ENCODE assay signal across 26 cellular contexts in genomic region chr12:63007726-63008125, GRCh38.
"Had no signal": no experiment of that assay in that cellular context is flagged by ENCODE, and none has a peak within 500 bp of the region (broad histone marks: within the 10 kb centered on the region; RNA-seq: fewer than 3 reads in every experiment).

No MANE protein-coding gene starts in this region.

- H3K4me3 Mint-ChIP-seq: naive thymus-derived CD4-positive, alpha-beta T cell; natural killer cell; nephron; neural progenitor cell; stimulated activated effector memory CD8-positive, alpha-beta T cell treated with anti-CD3 and anti-CD28 coated beads, Interleukin-12 subunit alpha, Interleukin-12 subunit beta, amount 100 ng/mL, for 72 hours; stimulated activated naive B cell treated with anti-CD40 and anti-IgM and Interleukin-4, amounts not matched to agents 10 μg/mL and 1 μg/mL and 100 μg/mL, for 72 hours; stimulated activated naive CD8-positive, alpha-beta T cell treated with anti-CD3 and anti-CD28 coated beads, Interleukin-15, Interleukin-2, amounts not matched to agents 100 ng/mL and 50 ng/mL, for 24 hours had no signal

- H3K4me1 ChIP-seq: neural progenitor cell, pancreas, prostate gland, right lobe of liver, sigmoid colon, stomach, tibial artery, transverse colon, upper lobe of left lung, vagina had no signal

- H3K9me3 ChIP-seq: pancreas, prostate gland, right lobe of liver, sigmoid colon, stomach, thoracic aorta, tibial artery, transverse colon, upper lobe of left lung, vagina had no signal

- H3K27me3 ChIP-seq: neural progenitor cell, pancreas, right lobe of liver, sigmoid colon, stomach, tibial artery, transverse colon, upper lobe of left lung, vagina had no signal

- DNase-seq: naive thymus-derived CD4-positive, alpha-beta T cell; natural killer cell; occipital lobe; pancreas; retina; right cardiac atrium; right lobe of liver; sigmoid colon; small intestine; stimulated activated CD4-positive, alpha-beta T cell treated with anti-CD3 and anti-CD28 coated beads, Interleukin-15, amount 100 ng/mL, for 24 hours; stimulated activated CD4-positive, alpha-beta T cell treated with anti-CD3 and anti-CD28 coated beads, Interleukin-2, amount 100 ng/mL, for 24 hours; stimulated activated CD4-positive, alpha-beta T cell treated with anti-CD3 and anti-CD28 coated beads, Interleukin-2, amount 100 ng/mL, for 48 hours; stimulated activated CD4-positive, alpha-beta T cell treated with anti-CD3 and anti-CD28 coated beads, Interleukin-4, amount 100 ng/mL, for 24 hours; stimulated activated naive B cell treated with anti-CD40 and anti-IgM and Interleukin-4, amounts not matched to agents 10 μg/mL and 1 μg/mL and 100 μg/mL, for 72 hours; stimulated activated naive CD4-positive, alpha-beta T cell treated with Interleukin-2 at 50 U/mL for 16 hours; stomach; tibial artery; transverse colon; upper lobe of left lung had no signal

- H3K4me1 Mint-ChIP-seq: naive thymus-derived CD4-positive, alpha-beta T cell; natural killer cell; stimulated activated effector memory CD8-positive, alpha-beta T cell treated with anti-CD3 and anti-CD28 coated beads, Interleukin-12 subunit alpha, Interleukin-12 subunit beta, amount 100 ng/mL, for 72 hours; stimulated activated naive B cell treated with anti-CD40 and anti-IgM and Interleukin-4, amounts not matched to agents 10 μg/mL and 1 μg/mL and 100 μg/mL, for 72 hours had no signal

- H3K36me3 ChIP-seq: neural progenitor cell, pancreas, prostate gland, right lobe of liver, sigmoid colon, stomach, thoracic aorta, tibial artery, transverse colon, upper lobe of left lung, vagina had no signal

- H3K36me3 Mint-ChIP-seq: naive thymus-derived CD4-positive, alpha-beta T cell; natural killer cell; neural progenitor cell; stimulated activated effector memory CD8-positive, alpha-beta T cell treated with anti-CD3 and anti-CD28 coated beads, Interleukin-12 subunit alpha, Interleukin-12 subunit beta, amount 100 ng/mL, for 72 hours; stimulated activated naive B cell treated with anti-CD40 and anti-IgM and Interleukin-4, amounts not matched to agents 10 μg/mL and 1 μg/mL and 100 μg/mL, for 72 hours had no signal

- ATAC-seq: naive thymus-derived CD4-positive, alpha-beta T cell; natural killer cell; pancreas; right cardiac atrium; right lobe of liver; stimulated activated effector memory CD8-positive, alpha-beta T cell treated with anti-CD3 and anti-CD28 coated beads, Interleukin-12 subunit alpha, Interleukin-12 subunit beta, amount 100 ng/mL, for 72 hours; stimulated activated naive B cell treated with anti-CD40 and anti-IgM and Interleukin-4, amounts not matched to agents 10 μg/mL and 1 μg/mL and 100 μg/mL, for 72 hours had no signal

- H3K4me3 ChIP-seq: neural progenitor cell, pancreas, prostate gland, right lobe of liver, sigmoid colon, stomach, thoracic aorta, tibial artery, transverse colon, upper lobe of left lung, vagina had no signal

- H3K9me3 Mint-ChIP-seq: neural progenitor cell; stimulated activated effector memory CD8-positive, alpha-beta T cell treated with anti-CD3 and anti-CD28 coated beads, Interleukin-12 subunit alpha, Interleukin-12 subunit beta, amount 100 ng/mL, for 72 hours; stimulated activated naive CD8-positive, alpha-beta T cell treated with anti-CD3 and anti-CD28 coated beads, Interleukin-15, Interleukin-2, amounts not matched to agents 100 ng/mL and 50 ng/mL, for 24 hours had no signal

- H3K27ac ChIP-seq: neural progenitor cell, pancreas, prostate gland, right lobe of liver, sigmoid colon, stomach, thoracic aorta, tibial artery, transverse colon, upper lobe of left lung, vagina had no signal

- H3K27ac Mint-ChIP-seq: naive thymus-derived CD4-positive, alpha-beta T cell; natural killer cell; nephron; neural progenitor cell; stimulated activated effector memory CD8-positive, alpha-beta T cell treated with anti-CD3 and anti-CD28 coated beads, Interleukin-12 subunit alpha, Interleukin-12 subunit beta, amount 100 ng/mL, for 72 hours; stimulated activated naive B cell treated with anti-CD40 and anti-IgM and Interleukin-4, amounts not matched to agents 10 μg/mL and 1 μg/mL and 100 μg/mL, for 72 hours; stimulated activated naive CD8-positive, alpha-beta T cell treated with anti-CD3 and anti-CD28 coated beads, Interleukin-15, Interleukin-2, amounts not matched to agents 100 ng/mL and 50 ng/mL, for 24 hours had no signal
